In genomic region chr21:45146801-45147200, GRCh38 we compare ENCODE assay signal across 21 cellular contexts.
A peak's percentile ranks its signal among the peaks of the same experiment; 100 is the strongest.
DNase-seq lines count a peak whose midpoint lies in the region; ATAC-seq and TF ChIP-seq lines count a peak whose summit lies in the region.
"Had no signal": no experiment of that assay in that cellular context is flagged by ENCODE, and none has a peak within 500 bp of the region (broad histone marks: within the 10 kb centered on the region; RNA-seq: fewer than 3 reads in every experiment).

No MANE protein-coding gene starts in this region.

- no peaks in the 10 kb centered on the region for H3K36me3 Mint-ChIP-seq in activated naive CD4-positive, alpha-beta T cell treated with anti-CD3 and anti-CD28 coated beads, Interleukin-2, amount 50 U/mL, for 72 hours

- H2BK12ac ChIP-seq in mesenchymal stem cell (ENCODE audit: low read length in 2 of 2), result no peak overlapping the region

- H3K27me3 ChIP-seq in mesenchymal stem cell (ENCODE audit: control insufficient read depth in 1 of 2, insufficient read depth in 1 of 2, low read length in 2 of 2) (peaks cover 0 to 20% of the 10 kb centered on the region in 2 experiments), tibial artery (no peaks in the 10 kb centered on the region)
- H3K27me3 ChIP-seq: Peyer's patch had no signal

- H3K9me3 ChIP-seq in SK-N-MC (ENCODE audit: low read depth, low read length), result no peaks in the 10 kb centered on the region
- no peaks in the 10 kb centered on the region for H3K9me3 ChIP-seq in mesenchymal stem cell (ENCODE audit: control insufficient read depth, low read length)
- H3K9me3 ChIP-seq in tibial artery, result no peaks in the 10 kb centered on the region
- H3K9me3 ChIP-seq: Peyer's patch had no signal

- H3K4me3 ChIP-seq in SK-N-MC, result no peak overlapping the region
- no peak overlapping the region for H3K4me3 ChIP-seq in mesenchymal stem cell (ENCODE audit: insufficient read depth in 1 of 2, low read depth in 1 of 2, low read length in 2 of 2)
- no peak overlapping the region for H3K4me3 ChIP-seq in tibial artery
- H3K4me3 ChIP-seq: GM23338, Peyer's patch had no signal

- H3K36me3 ChIP-seq in SK-N-MC (ENCODE audit: insufficient read depth, low read length) (peaks cover 12% of the 10 kb centered on the region; the same call in 1 of the 2 replicates), mesenchymal stem cell (ENCODE audit: control insufficient read depth in 1 of 2, insufficient read depth in 2 of 2, low read depth in 1 of 2, low read length in 2 of 2) (peaks cover 0 to 17% of the 10 kb centered on the region in 2 experiments), tibial artery (peaks cover 26 to 50% (median 30%) of the 10 kb centered on the region in 3 donors)
- H3K36me3 ChIP-seq: Peyer's patch had no signal

- H3K79me1 ChIP-seq in mesenchymal stem cell (replicated peaks; ENCODE audit: low read length, poor library complexity, severe bottlenecking), result peaks cover 4% of the 10 kb centered on the region

- no peak overlapping the region for H3K4ac ChIP-seq in mesenchymal stem cell (ENCODE audit: low read depth in 1 of 2, low read length in 2 of 2)

- no peak overlapping the region for H2BK120ac ChIP-seq in mesenchymal stem cell (ENCODE audit: low read depth, low read length)

- no peak overlapping the region for H3K9ac ChIP-seq in SK-N-MC (ENCODE audit: insufficient read length)
- H3K9ac ChIP-seq in mesenchymal stem cell (ENCODE audit: low read length), result peak overlapping the region; percentile 27

- no peak overlapping the region for H3K4me2 ChIP-seq in mesenchymal stem cell (ENCODE audit: low read length, poor library complexity, severe bottlenecking)
- H3K4me2 ChIP-seq: GM23338 had no signal

- H3K9me3 Mint-ChIP-seq in activated naive CD4-positive, alpha-beta T cell treated with anti-CD3 and anti-CD28 coated beads, Interleukin-2, amount 50 U/mL, for 72 hours, result no peaks in the 10 kb centered on the region
- H3K9me3 Mint-ChIP-seq: GM23338 had no signal

- H4K8ac ChIP-seq in mesenchymal stem cell (ENCODE audit: low read length), result no peak overlapping the region

- no peak overlapping the region for H2AK5ac ChIP-seq in mesenchymal stem cell (ENCODE audit: low read length, severe bottlenecking)

- no peak overlapping the region for H2BK15ac ChIP-seq in mesenchymal stem cell (ENCODE audit: low read depth, poor library complexity, severe bottlenecking)

- H3K23ac ChIP-seq in mesenchymal stem cell (ENCODE audit: low read length in 2 of 2), result no peak overlapping the region

- H2AFZ ChIP-seq in mesenchymal stem cell (ENCODE audit: low read depth, low read length), result no peak overlapping the region
- H2AFZ ChIP-seq: GM23338 had no signal

- peak; percentile 17 for DNase-seq in activated CD8-positive, alpha-beta memory T cell treated with anti-CD3 and anti-CD28 coated beads for 24 hours
- DNase-seq in activated CD8-positive, alpha-beta memory T cell treated with anti-CD3 and anti-CD28 coated beads, Interleukin-2, amount 50 U/mL, for 48 hours, result no peak
- DNase-seq in SK-N-MC (ENCODE audit: low read depth, low spot score), result no peak
- no peak for DNase-seq in mesenchymal stem cell
- no peak for DNase-seq in tibial artery
- no peak for DNase-seq in DMS53 treated with DMSO at 0.1 percent for 48 hours (lab: John Stamatoyannopoulos, UW; ENCODE audit: unreplicated experiment)
- DNase-seq in activated naive CD4-positive, alpha-beta T cell treated with anti-CD3 and anti-CD28 coated beads, Interleukin-2, amount 50 U/mL, for 72 hours (ENCODE audit: low spot score in 2 of 2), result no peak
- DNase-seq in GDM1 (lab: John Stamatoyannopoulos, UW), result no peak
- DNase-seq: CD4-positive, CD25-positive, alpha-beta regulatory T cell; DMS79; HCEC 1CT; KG1; NCI-H1092; NCI-H1436; NCI-H187 treated with DMSO at 0.1 percent for 48 hours; NCI-H2107; NCI-H226; NCI-H774; NK-92 treated with Interleukin-12 subunit alpha and Interleukin-12 subunit beta, amount 100 ng/mL, for 24 hours; Peyer's patch had no signal

- WGBS in mesenchymal stem cell, result 80% methylated on average over 2 of the region's 2 CpGs

- no peak for ATAC-seq in activated naive CD4-positive, alpha-beta T cell treated with anti-CD3 and anti-CD28 coated beads, Interleukin-2, amount 50 U/mL, for 72 hours
- ATAC-seq: GM23338 had no signal

- intact Hi-C loops in tibial artery (cut with DNase I; ENCODE audit: low total_unique reads), result no loop called here

- H3K14ac ChIP-seq in mesenchymal stem cell (ENCODE audit: low read length in 2 of 2), result no peak overlapping the region

- H3K4me1 ChIP-seq in mesenchymal stem cell (ENCODE audit: control insufficient read depth, insufficient read depth, low read depth, low read length) (peaks cover 12% of the 10 kb centered on the region), tibial artery (peaks cover 0 to 86% (median 46%) of the 10 kb centered on the region in 4 donors)

- no peak overlapping the region for H3K27ac Mint-ChIP-seq in activated naive CD4-positive, alpha-beta T cell treated with anti-CD3 and anti-CD28 coated beads, Interleukin-2, amount 50 U/mL, for 72 hours
- H3K27ac Mint-ChIP-seq: GM23338 had no signal

- TF ChIP-seq CTCF in tibial artery (IDR thresholded peaks at IDR 0.05), result no peak

- H3K27ac ChIP-seq in SK-N-MC (peak overlapping the region; percentile 32; the same call in 1 of the 2 replicates), mesenchymal stem cell (ENCODE audit: low read length, poor library complexity, severe bottlenecking) (no peak overlapping the region), tibial artery (peak overlapping the region; percentile 23 to 77)
- H3K27ac ChIP-seq: Peyer's patch had no signal

- no peak overlapping the region for H4K91ac ChIP-seq in mesenchymal stem cell (ENCODE audit: low read length)

- H3K18ac ChIP-seq in mesenchymal stem cell (ENCODE audit: low read depth in 1 of 2, low read length in 2 of 2), result no peak overlapping the region

- no peak overlapping the region for H2BK5ac ChIP-seq in mesenchymal stem cell (ENCODE audit: low read depth, low read length, poor library complexity, severe bottlenecking)
